In genomic region chr12:182381-182883, GRCh38 we compare ENCODE assay signal across 12 cellular contexts. TPM values are rescaled to one million over a fixed set of nuclear protein-coding genes. Genes with fewer than 3 reads are reported as not detected.
DNase-seq lines count a peak whose midpoint lies in the region; ATAC-seq and TF ChIP-seq lines count a peak whose summit lies in the region.
"Had no signal": no experiment of that assay in that cellular context is flagged by ENCODE, and none has a peak within 500 bp of the region (broad histone marks: within the 10 kb centered on the region; RNA-seq: fewer than 3 reads in every experiment).

No MANE protein-coding gene starts in this region.

- H3K36me3 ChIP-seq in PC-9 (ENCODE audit: low read depth) (no peaks in the 10 kb centered on the region), tibial artery (no peaks in the 10 kb centered on the region)

- H3K27ac ChIP-seq in PC-9 (no peak overlapping the region), tibial artery (no peak overlapping the region)

- POLR2A ChIA-PET in PC-9 (lab: Charles Lee; ENCODE audit: unreplicated experiment): interaction anchor here (0.7 kb wide), 1 partner anchor 16 kb away, joined by 3 read pairs; no protein-coding TSS in a partner anchor

- H3K27me3 ChIP-seq in PC-9 (ENCODE audit: insufficient read depth, low read depth) (no peaks in the 10 kb centered on the region), tibial artery (peaks cover 0 to 8% of the 10 kb centered on the region in 2 donors)

- H3K79me2 ChIP-seq in PC-9 (ENCODE audit: low read depth): no peaks in the 10 kb centered on the region

- DNase-seq in HCEC 1CT (peak; percentile 80), PC-9 (peak; percentile 30 to 67), renal cortical epithelial cell (ENCODE audit: low read depth) (peak; percentile 76), tibial artery (no peak), NCI-H526 (lab: John Stamatoyannopoulos, UW) (no peak)
- no peak for DNase-seq in effector CD4-positive, alpha-beta T cell
- no peak for DNase-seq in stimulated activated naive CD8-positive, alpha-beta T cell treated with anti-CD3 and anti-CD28 coated beads, Interleukin-15, Interleukin-2, amounts not matched to agents 100 U/mL and 50 U/mL, for 24 hours
- DNase-seq: left colon, NCI-H82, retina had no signal

- no peaks in the 10 kb centered on the region for H3K9me2 ChIP-seq in PC-9 (ENCODE audit: insufficient read depth)

- CTCF ChIA-PET in PC-9 (lab: Charles Lee): no interaction called here

- intact Hi-C loops in PC-9 (cut with micrococcal nuclease; ENCODE audit: unreplicated experiment): no loop called here
- intact Hi-C loops in tibial artery (cut with DNase I; ENCODE audit: low total_unique reads): no loop called here

- TF ChIP-seq CTCF in PC-9 (conservative IDR thresholded peaks at IDR 0.05) (no peak), tibial artery (IDR thresholded peaks at IDR 0.05) (no peak)

- H4K20me1 ChIP-seq in PC-9 (ENCODE audit: insufficient read depth): no peaks in the 10 kb centered on the region

- peak overlapping the region; percentile 35; the same call in 1 of the 2 replicates for H3K4me2 ChIP-seq in PC-9

- BruUV-seq in PC-9 (replicated peaks; lab: Mats Ljungman, UMichigan): no TSS peak

- H3F3A ChIP-seq in PC-9 (ENCODE audit: insufficient read depth, low read depth): peaks cover 8% of the 10 kb centered on the region; the same call in 1 of the 2 replicates

- H3K4me3 ChIP-seq in PC-9: no peak overlapping the region
- no peak overlapping the region for H3K4me3 ChIP-seq in tibial artery

- H3K4me1 ChIP-seq in PC-9 (replicated peaks; ENCODE audit: insufficient read depth): peaks cover 12% of the 10 kb centered on the region
- peaks cover 0 to 6% (median 1%) of the 10 kb centered on the region in 4 donors for H3K4me1 ChIP-seq in tibial artery

- peak; percentile 50 for ATAC-seq in esophagus mucosa
- no peak for ATAC-seq in stimulated activated naive CD8-positive, alpha-beta T cell treated with anti-CD3 and anti-CD28 coated beads, Interleukin-15, Interleukin-2, amounts not matched to agents 100 U/mL and 50 U/mL, for 24 hours
- ATAC-seq: HepG2, left colon had no signal

- H3K9me3 ChIP-seq in PC-9 (ENCODE audit: insufficient read depth, low read depth): no peaks in the 10 kb centered on the region
- H3K9me3 ChIP-seq in tibial artery: no peaks in the 10 kb centered on the region

- H2AFZ ChIP-seq in PC-9: no peak overlapping the region

RNA-seq across cellular contexts. Expression of gene SLC6A12, which starts 31.5 kb away (rescaled TPM):
- total RNA-seq in PC-9 (2021) (not detected in 2 replicates), esophagus mucosa (0.12 TPM), renal cortical epithelial cell (1.9 and 4.8 TPM in 2 replicates)

Comparison
In these comparisons a context has a peak if more than half of its experiments do, and no peak if none do; other contexts are left out.
1. DNase-seq: peak in HCEC 1CT (single experiment), PC-9 (2 of 2) and renal cortical epithelial cell (single experiment); none in effector CD4-positive, alpha-beta T cell (single experiment), tibial artery (0 of 2), NCI-H526 (0 of 2) and stimulated activated naive CD8-positive, alpha-beta T cell treated with anti-CD3 and anti-CD28 coated beads, Interleukin-15, Interleukin-2, amounts not matched to agents 100 U/mL and 50 U/mL, for 24 hours (single experiment).